39 cellular contexts compared by ENCODE assay signal in the genomic region with DNA sequence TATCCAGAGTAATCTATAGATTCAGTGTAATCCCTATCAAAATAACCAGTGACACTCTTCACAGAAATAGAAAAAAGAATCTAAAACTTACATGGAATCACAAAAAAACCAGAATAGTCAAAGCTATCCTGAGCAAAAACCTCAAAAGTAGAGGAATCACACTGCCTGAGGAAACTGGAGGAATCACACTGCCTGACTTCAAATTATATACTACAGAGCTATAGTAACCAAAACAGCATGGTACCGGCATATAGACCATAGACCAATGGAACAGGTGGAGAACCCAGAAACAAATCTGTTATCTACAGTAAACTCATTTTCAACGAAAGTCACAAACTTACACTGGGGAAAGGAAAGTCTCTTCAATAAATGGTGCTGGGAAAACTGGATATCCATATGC.
"Had no signal": no experiment of that assay in that cellular context is flagged by ENCODE, and none has a peak within 500 bp of the region (broad histone marks: within the 10 kb centered on the region; RNA-seq: fewer than 3 reads in every experiment).

No MANE protein-coding gene starts in this region.

- FAIRE-seq: astrocyte, bronchial epithelial cell had no signal

- H3K27ac ChIP-seq: adrenal gland, ascending aorta, body of pancreas, brain microvascular endothelial cell, breast epithelium, cardiac muscle cell had no signal

- H3K9me3 Mint-ChIP-seq: activated T-cell treated with anti-CD3 and anti-CD28 coated beads, Interleukin-2, amount 50 U/mL, for 4 hours; activated T-helper 17 cell treated with anti-CD3 and anti-CD28 coated beads, Interleukin-2, amount 50 U/mL, for 72 hours; central memory CD8-positive, alpha-beta T cell had no signal

- ATAC-seq: activated naive CD4-positive, alpha-beta T cell treated with anti-CD3 and anti-CD28 coated beads, Interleukin-2, amount 50 U/mL, for 72 hours; activated naive CD8-positive, alpha-beta T cell treated with anti-CD3 and anti-CD28 coated beads, Interleukin-2, amount 50 U/mL, for 24 hours; activated T-cell treated with anti-CD3 and anti-CD28 coated beads, Interleukin-2, amount 50 U/mL, for 4 hours; activated T-cell treated with anti-CD3 and anti-CD28 coated beads, Interleukin-2, amount 50 U/mL, for 72 hours; activated T-helper 17 cell treated with anti-CD3 and anti-CD28 coated beads, Interleukin-2, amount 50 U/mL, for 72 hours; body of pancreas had no signal

- DNase-seq: activated effector memory CD4-positive, alpha-beta T cell treated with anti-CD3 and anti-CD28 coated beads, Interleukin-2, amount 50 U/mL, for 16 hours; activated effector memory CD4-positive, alpha-beta T cell treated with Interleukin-2 at 50 U/mL for 16 hours; activated gamma-delta T cell; activated gamma-delta T cell treated with Interleukin-2 at 50 U/mL for 16 hours; activated naive CD4-positive, alpha-beta T cell; activated naive CD4-positive, alpha-beta T cell treated with anti-CD3 and anti-CD28 coated beads for 36 hours; activated naive CD4-positive, alpha-beta T cell treated with anti-CD3 and anti-CD28 coated beads, Interleukin-2, amount 10 ng/mL, durations not matched to agents 7 days and 5 days; activated naive CD4-positive, alpha-beta T cell treated with anti-CD3 and anti-CD28 coated beads, Interleukin-2, amount 50 U/mL, for 16 hours; activated naive CD4-positive, alpha-beta T cell treated with Interleukin-2 at 50 U/mL for 16 hours; activated naive CD8-positive, alpha-beta T cell treated with anti-CD3 and anti-CD28 coated beads for 36 hours; activated naive CD8-positive, alpha-beta T cell treated with anti-CD3 and anti-CD28 coated beads, Interleukin-2, amount 10 ng/mL, durations not matched to agents 7 days and 5 days; activated naive CD8-positive, alpha-beta T cell treated with anti-CD3 and anti-CD28 coated beads, Interleukin-2, amount 50 U/mL, for 24 hours; activated T-cell treated with anti-CD3 and anti-CD28 coated beads, Interleukin-2, amount 50 U/mL, for 24 hours; activated T-cell treated with anti-CD3 and anti-CD28 coated beads, Interleukin-2, amount 50 U/mL, for 4 hours; activated T-cell treated with anti-CD3 and anti-CD28 coated beads, Interleukin-2, amount 50 U/mL, for 48 hours; activated T-cell treated with anti-CD3 and anti-CD28 coated beads, Interleukin-2, amount 50 U/mL, for 72 hours; adrenal gland; amniotic stem cell; amygdala; anterior cingulate cortex; aorta; body of pancreas; brain microvascular endothelial cell; caudate nucleus; central memory CD4-positive, alpha-beta T cell; cerebellar nuclear complex had no signal

- H3K27me3 ChIP-seq: adrenal gland, ascending aorta, body of pancreas, brain microvascular endothelial cell, breast epithelium, cardiac muscle cell had no signal

- H3K4me3 ChIP-seq: adrenal gland, ascending aorta, body of pancreas, breast epithelium, cardiac muscle cell had no signal

- H3K4me1 Mint-ChIP-seq: activated naive CD4-positive, alpha-beta T cell treated with anti-CD3 and anti-CD28 coated beads, Interleukin-2, amount 10 ng/mL, durations not matched to agents 7 days and 5 days; activated naive CD4-positive, alpha-beta T cell treated with anti-CD3 and anti-CD28 coated beads, Interleukin-2, amount 50 U/mL, for 24 hours; activated naive CD8-positive, alpha-beta T cell treated with anti-CD3 and anti-CD28 coated beads for 36 hours; activated naive CD8-positive, alpha-beta T cell treated with anti-CD3 and anti-CD28 coated beads, Interleukin-2, amount 10 ng/mL, durations not matched to agents 7 days and 5 days; activated naive CD8-positive, alpha-beta T cell treated with anti-CD3 and anti-CD28 coated beads, Interleukin-2, amount 50 U/mL, for 24 hours; activated T-helper 17 cell treated with anti-CD3 and anti-CD28 coated beads, Interleukin-2, amount 50 U/mL, for 72 hours; brain; central memory CD8-positive, alpha-beta T cell had no signal

- H3K4me1 ChIP-seq: adrenal gland, ascending aorta, body of pancreas, breast epithelium had no signal

- H3K27ac Mint-ChIP-seq: activated naive CD4-positive, alpha-beta T cell treated with anti-CD3 and anti-CD28 coated beads for 36 hours; activated naive CD4-positive, alpha-beta T cell treated with anti-CD3 and anti-CD28 coated beads, Interleukin-2, amount 10 ng/mL, durations not matched to agents 7 days and 5 days; activated naive CD4-positive, alpha-beta T cell treated with anti-CD3 and anti-CD28 coated beads, Interleukin-2, amount 50 U/mL, for 72 hours; activated naive CD8-positive, alpha-beta T cell; activated naive CD8-positive, alpha-beta T cell treated with anti-CD3 and anti-CD28 coated beads for 36 hours; activated naive CD8-positive, alpha-beta T cell treated with anti-CD3 and anti-CD28 coated beads, Interleukin-2, amount 10 ng/mL, durations not matched to agents 7 days and 5 days; activated naive CD8-positive, alpha-beta T cell treated with anti-CD3 and anti-CD28 coated beads, Interleukin-2, amount 50 U/mL, for 24 hours; activated T-cell treated with anti-CD3 and anti-CD28 coated beads, Interleukin-2, amount 50 U/mL, for 24 hours; activated T-cell treated with anti-CD3 and anti-CD28 coated beads, Interleukin-2, amount 50 U/mL, for 72 hours; activated T-helper 1 cell treated with anti-CD3 and anti-CD28 coated beads, Interleukin-12 subunit alpha, Interleukin-12 subunit beta, Interleukin-2, Interleukin-4 antibody, amounts not matched to agents 30 ng/mL and 10 ng/mL and 1 ng/mL, durations not matched to agents 14 hours and 24 hours and 36 hours; activated T-helper 17 cell treated with anti-CD3 and anti-CD28 coated beads, Interleukin-2, amount 50 U/mL, for 72 hours; activated T-helper 2 cell treated with anti-CD3 and anti-CD28 coated beads, Interferon-gamma antibody, Interleukin-2, Interleukin-4, amounts not matched to agents 10 μg/mL and 5 μg/mL and 100 μg/mL, durations not matched to agents 14 hours and 24 hours and 36 hours; brain had no signal

- H3K9me3 ChIP-seq: adrenal gland, body of pancreas, breast epithelium had no signal

- H3K27me3 Mint-ChIP-seq: activated naive CD4-positive, alpha-beta T cell treated with anti-CD3 and anti-CD28 coated beads, Interleukin-2, amount 10 ng/mL, durations not matched to agents 7 days and 5 days; activated naive CD4-positive, alpha-beta T cell treated with anti-CD3 and anti-CD28 coated beads, Interleukin-2, amount 50 U/mL, for 24 hours; activated naive CD8-positive, alpha-beta T cell; activated naive CD8-positive, alpha-beta T cell treated with anti-CD3 and anti-CD28 coated beads for 36 hours; activated naive CD8-positive, alpha-beta T cell treated with anti-CD3 and anti-CD28 coated beads, Interleukin-2, amount 10 ng/mL, durations not matched to agents 7 days and 5 days; activated naive CD8-positive, alpha-beta T cell treated with anti-CD3 and anti-CD28 coated beads, Interleukin-2, amount 50 U/mL, for 24 hours; activated T-cell treated with anti-CD3 and anti-CD28 coated beads, Interleukin-2, amount 50 U/mL, for 24 hours; activated T-helper 17 cell treated with anti-CD3 and anti-CD28 coated beads, Interleukin-2, amount 50 U/mL, for 72 hours; brain; central memory CD8-positive, alpha-beta T cell had no signal

- H3K36me3 ChIP-seq: adrenal gland, ascending aorta, brain microvascular endothelial cell, breast epithelium, cardiac muscle cell had no signal

- H3K4me3 Mint-ChIP-seq: activated naive CD4-positive, alpha-beta T cell treated with anti-CD3 and anti-CD28 coated beads for 36 hours; activated naive CD4-positive, alpha-beta T cell treated with anti-CD3 and anti-CD28 coated beads, Interleukin-2, amount 10 ng/mL, durations not matched to agents 7 days and 5 days; activated naive CD4-positive, alpha-beta T cell treated with anti-CD3 and anti-CD28 coated beads, Interleukin-2, amount 50 U/mL, for 24 hours; activated naive CD8-positive, alpha-beta T cell; activated naive CD8-positive, alpha-beta T cell treated with anti-CD3 and anti-CD28 coated beads for 36 hours; activated naive CD8-positive, alpha-beta T cell treated with anti-CD3 and anti-CD28 coated beads, Interleukin-2, amount 10 ng/mL, durations not matched to agents 7 days and 5 days; activated naive CD8-positive, alpha-beta T cell treated with anti-CD3 and anti-CD28 coated beads, Interleukin-2, amount 50 U/mL, for 24 hours; activated T-cell treated with anti-CD3 and anti-CD28 coated beads, Interleukin-2, amount 50 U/mL, for 24 hours; activated T-cell treated with anti-CD3 and anti-CD28 coated beads, Interleukin-2, amount 50 U/mL, for 4 hours; activated T-cell treated with anti-CD3 and anti-CD28 coated beads, Interleukin-2, amount 50 U/mL, for 72 hours; activated T-helper 1 cell treated with anti-CD3 and anti-CD28 coated beads, Interleukin-12 subunit alpha, Interleukin-12 subunit beta, Interleukin-2, Interleukin-4 antibody, amounts not matched to agents 30 ng/mL and 10 ng/mL and 1 ng/mL, durations not matched to agents 14 hours and 24 hours and 36 hours; activated T-helper 17 cell treated with anti-CD3 and anti-CD28 coated beads, Interleukin-2, amount 50 U/mL, for 72 hours; brain; central memory CD8-positive, alpha-beta T cell had no signal
